ENCODE assay signal across 1 cellular context in genomic region chr1:84506002-84506728, GRCh38.
TF ChIP-seq lines count a peak whose summit lies in the region.

Gene GNG5, minus strand, starts transcription at chr1:84506581. Its CDS starts 490 bp downstream, at chr1:84506091.
Gene SPATA1, plus strand, starts transcription at chr1:84506386. Its CDS starts 9,974 bp downstream, at chr1:84516360.

TF ChIP-seq in HepG2, 621 proteins besides CTCF, POLR2A, EP300 and RAD21 (continued from another document and continues in another):
- TF ChIP-seq ZNF691 (CRISPR knock-in tag; IDR thresholded peaks at IDR 0.05; ENCODE audit: borderline replicate concordance, low read depth) = 0 out of 2 replicates have a peak, but pooled peaks have one; percentile 24
- TF ChIP-seq HOXA5 (CRISPR knock-in tag; IDR thresholded peaks at IDR 0.05) = peak; percentile 56; the same call in 1 of the 2 replicates
- no peak for TF ChIP-seq LCORL (IDR thresholded peaks at IDR 0.05)
- TF ChIP-seq LCORL (CRISPR knock-in tag; IDR thresholded peaks at IDR 0.05) = 0 out of 2 replicates have a peak, but pooled peaks have one; percentile 82
- TF ChIP-seq CREM (IDR thresholded peaks at IDR 0.05) = peak; percentile 41
- TF ChIP-seq CREM (CRISPR knock-in tag; IDR thresholded peaks at IDR 0.05) = no peak
- no peak for TF ChIP-seq NFE2L1 (CRISPR knock-in tag; IDR thresholded peaks at IDR 0.05; ENCODE audit: borderline replicate concordance)
- peak; percentile 92 for TF ChIP-seq POLR2G (IDR thresholded peaks at IDR 0.05; ENCODE audit: low read depth, low read length)
- peak; percentile 50 for TF ChIP-seq SALL1 (CRISPR knock-in tag; IDR thresholded peaks at IDR 0.05)
- peak; percentile 69 for TF ChIP-seq SP4 (CRISPR knock-in tag; IDR thresholded peaks at IDR 0.05)
- TF ChIP-seq ZNF720 (CRISPR knock-in tag; IDR thresholded peaks at IDR 0.05) = no peak
- 0 out of 2 replicates have a peak, but pooled peaks have one; percentile 42 for TF ChIP-seq NAIF1 (CRISPR knock-in tag; IDR thresholded peaks at IDR 0.05; ENCODE audit: borderline replicate concordance)
- TF ChIP-seq ZNF354B (CRISPR knock-in tag; IDR thresholded peaks at IDR 0.05) = 0 out of 2 replicates have a peak, but pooled peaks have one; percentile 47
- TF ChIP-seq TERF1 (CRISPR knock-in tag; IDR thresholded peaks at IDR 0.05) = no peak
- TF ChIP-seq ZNF616 (CRISPR knock-in tag; IDR thresholded peaks at IDR 0.05; ENCODE audit: low read depth) = 0 out of 2 replicates have a peak, but pooled peaks have one; percentile 59
- no peak for TF ChIP-seq FOXP1 (IDR thresholded peaks at IDR 0.05)
- TF ChIP-seq FOXP1 (CRISPR knock-in tag; IDR thresholded peaks at IDR 0.05) = peak; percentile 13; the same call in 1 of the 2 replicates
- peak; percentile 63 for TF ChIP-seq ZNF709 (CRISPR knock-in tag; IDR thresholded peaks at IDR 0.05)
- peak; percentile 53 for TF ChIP-seq SKI (IDR thresholded peaks at IDR 0.05; ENCODE audit: partially characterized antibody)
- peak; percentile 97 for TF ChIP-seq SP5 (CRISPR knock-in tag; IDR thresholded peaks at IDR 0.05; ENCODE audit: borderline replicate concordance, low read depth)
- TF ChIP-seq, protein P1, sequence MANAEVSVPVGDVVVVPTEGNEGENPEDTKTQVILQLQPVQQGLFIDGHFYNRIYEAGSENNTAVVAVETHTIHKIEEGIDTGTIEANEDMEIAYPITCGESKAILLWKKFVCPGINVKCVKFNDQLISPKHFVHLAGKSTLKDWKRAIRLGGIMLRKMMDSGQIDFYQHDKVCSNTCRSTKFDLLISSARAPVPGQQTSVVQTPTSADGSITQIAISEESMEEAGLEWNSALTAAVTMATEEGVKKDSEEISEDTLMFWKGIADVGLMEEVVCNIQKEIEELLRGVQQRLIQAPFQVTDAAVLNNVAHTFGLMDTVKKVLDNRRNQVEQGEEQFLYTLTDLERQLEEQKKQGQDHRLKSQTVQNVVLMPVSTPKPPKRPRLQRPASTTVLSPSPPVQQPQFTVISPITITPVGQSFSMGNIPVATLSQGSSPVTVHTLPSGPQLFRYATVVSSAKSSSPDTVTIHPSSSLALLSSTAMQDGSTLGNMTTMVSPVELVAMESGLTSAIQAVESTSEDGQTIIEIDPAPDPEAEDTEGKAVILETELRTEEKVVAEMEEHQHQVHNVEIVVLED (CRISPR knock-in tag; IDR thresholded peaks at IDR 0.05; ENCODE audit: borderline replicate concordance) = peak; percentile 39; the same call in 1 of the 2 replicates
- TF ChIP-seq PRMT3 (CRISPR knock-in tag; IDR thresholded peaks at IDR 0.05; ENCODE audit: borderline replicate concordance, low read depth) = peak; percentile 81; the same call in 1 of the 2 replicates
- TF ChIP-seq ZNF747 (CRISPR knock-in tag; IDR thresholded peaks at IDR 0.05; ENCODE audit: borderline replicate concordance) = no peak
- TF ChIP-seq ZNF766 (CRISPR knock-in tag; IDR thresholded peaks at IDR 0.05; ENCODE audit: borderline replicate concordance) = 0 out of 2 replicates have a peak, but pooled peaks have one; percentile 64
- peak; percentile 73 for TF ChIP-seq HNRNPLL (IDR thresholded peaks at IDR 0.05; ENCODE audit: low read depth, low read length, poor library complexity, severe bottlenecking)
- TF ChIP-seq KLF16 (CRISPR knock-in tag; IDR thresholded peaks at IDR 0.05) = peak in 1 of 2 experiments; percentile 12; a peak in 1 of 4 replicates
- TF ChIP-seq ERF (CRISPR knock-in tag; IDR thresholded peaks at IDR 0.05) = peak; percentile 11; the same call in 1 of the 2 replicates
- peak; percentile 61; the same call in 1 of the 2 replicates for TF ChIP-seq PHF21A (CRISPR knock-in tag; IDR thresholded peaks at IDR 0.05)
- TF ChIP-seq ZNF841 (CRISPR knock-in tag; IDR thresholded peaks at IDR 0.05; ENCODE audit: borderline replicate concordance) = no peak
- no peak for TF ChIP-seq ZNF3 (CRISPR knock-in tag; IDR thresholded peaks at IDR 0.05)
- no peak for TF ChIP-seq SOX6 (IDR thresholded peaks at IDR 0.05)
- TF ChIP-seq SOX6 (CRISPR knock-in tag; IDR thresholded peaks at IDR 0.05) = peak; percentile 70
- peak; percentile 32; the same call in 1 of the 2 replicates for TF ChIP-seq NKX3-1 (CRISPR knock-in tag; IDR thresholded peaks at IDR 0.05)
- 0 out of 2 replicates have a peak, but pooled peaks have one; percentile 31 for TF ChIP-seq BORCS8-MEF2B (CRISPR knock-in tag; IDR thresholded peaks at IDR 0.05)
- peak; percentile 57; the same call in 1 of the 2 replicates for TF ChIP-seq SMAD3 (CRISPR knock-in tag; IDR thresholded peaks at IDR 0.05)
- 0 out of 2 replicates have a peak, but pooled peaks have one; percentile 37 for TF ChIP-seq ARNTL (CRISPR knock-in tag; IDR thresholded peaks at IDR 0.05)
- TF ChIP-seq MTF2 (CRISPR knock-in tag; IDR thresholded peaks at IDR 0.05; ENCODE audit: borderline replicate concordance) = no peak
- 0 out of 2 replicates have a peak, but pooled peaks have one; percentile 30 for TF ChIP-seq HINFP (CRISPR knock-in tag; IDR thresholded peaks at IDR 0.05; ENCODE audit: low read depth)
- TF ChIP-seq ZNF749 (CRISPR knock-in tag; IDR thresholded peaks at IDR 0.05; ENCODE audit: borderline replicate concordance) = no peak
- peak; percentile 58; the same call in 1 of the 2 replicates for TF ChIP-seq MAX (IDR thresholded peaks at IDR 0.05)
- peak; percentile 54 for TF ChIP-seq RXRA (CRISPR knock-in tag; IDR thresholded peaks at IDR 0.05)
- 0 out of 2 replicates have a peak, but pooled peaks have one; percentile 34 for TF ChIP-seq ZNF678 (CRISPR knock-in tag; IDR thresholded peaks at IDR 0.05)
- 0 out of 2 replicates have a peak, but pooled peaks have one; percentile 66 for TF ChIP-seq ZNF543 (CRISPR knock-in tag; IDR thresholded peaks at IDR 0.05)
- TF ChIP-seq ZSCAN31 (CRISPR knock-in tag; IDR thresholded peaks at IDR 0.05; ENCODE audit: low read depth) = peak; percentile 69; the same call in 1 of the 2 replicates
- TF ChIP-seq FOXJ3 (CRISPR knock-in tag; IDR thresholded peaks at IDR 0.05; ENCODE audit: borderline replicate concordance) = no peak; the same call in 1 of the 2 replicates
- TF ChIP-seq RBFOX2 (IDR thresholded peaks at IDR 0.05; ENCODE audit: low read depth, low read length) = peak; percentile 92
- TF ChIP-seq ZNF556 (CRISPR knock-in tag; IDR thresholded peaks at IDR 0.05; ENCODE audit: borderline replicate concordance) = no peak; the same call in 1 of the 2 replicates
- peak; percentile 84 for TF ChIP-seq HIVEP1 (CRISPR knock-in tag; IDR thresholded peaks at IDR 0.05)
- TF ChIP-seq BCL6 (CRISPR knock-in tag; IDR thresholded peaks at IDR 0.05) = peak; percentile 26; the same call in 1 of the 2 replicates
- no peak for TF ChIP-seq MIER3 (CRISPR knock-in tag; IDR thresholded peaks at IDR 0.05; ENCODE audit: borderline replicate concordance)
- peak; percentile 33; the same call in 1 of the 2 replicates for TF ChIP-seq ZBTB14 (CRISPR knock-in tag; IDR thresholded peaks at IDR 0.05)
- no peak for TF ChIP-seq FOXM1 (CRISPR knock-in tag; IDR thresholded peaks at IDR 0.05)
- TF ChIP-seq ZNF674 (CRISPR knock-in tag; IDR thresholded peaks at IDR 0.05; ENCODE audit: low read depth) = no peak
- TF ChIP-seq CERS6 (CRISPR knock-in tag; IDR thresholded peaks at IDR 0.05) = no peak
- 0 out of 2 replicates have a peak, but pooled peaks have one; percentile 48 for TF ChIP-seq ZNF160 (CRISPR knock-in tag; IDR thresholded peaks at IDR 0.05)
- TF ChIP-seq, protein P2, sequence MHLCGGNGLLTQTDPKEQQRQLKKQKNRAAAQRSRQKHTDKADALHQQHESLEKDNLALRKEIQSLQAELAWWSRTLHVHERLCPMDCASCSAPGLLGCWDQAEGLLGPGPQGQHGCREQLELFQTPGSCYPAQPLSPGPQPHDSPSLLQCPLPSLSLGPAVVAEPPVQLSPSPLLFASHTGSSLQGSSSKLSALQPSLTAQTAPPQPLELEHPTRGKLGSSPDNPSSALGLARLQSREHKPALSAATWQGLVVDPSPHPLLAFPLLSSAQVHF (CRISPR knock-in tag; IDR thresholded peaks at IDR 0.05) = no peak
- 0 out of 2 replicates have a peak, but pooled peaks have one; percentile 30 for TF ChIP-seq MAF1 (CRISPR knock-in tag; IDR thresholded peaks at IDR 0.05; ENCODE audit: borderline replicate concordance)
- TF ChIP-seq, protein P3, sequence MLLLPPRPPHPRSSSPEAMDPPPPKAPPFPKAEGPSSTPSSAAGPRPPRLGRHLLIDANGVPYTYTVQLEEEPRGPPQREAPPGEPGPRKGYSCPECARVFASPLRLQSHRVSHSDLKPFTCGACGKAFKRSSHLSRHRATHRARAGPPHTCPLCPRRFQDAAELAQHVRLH (CRISPR knock-in tag; IDR thresholded peaks at IDR 0.05; ENCODE audit: borderline replicate concordance, low read depth) = peak; percentile 29
- peak; percentile 31; the same call in 1 of the 2 replicates for TF ChIP-seq ZBTB2 (CRISPR knock-in tag; IDR thresholded peaks at IDR 0.05; ENCODE audit: low read depth)
- TF ChIP-seq ZNF343 (CRISPR knock-in tag; IDR thresholded peaks at IDR 0.05) = peak; percentile 48; the same call in 1 of the 2 replicates
- no peak for TF ChIP-seq SCMH1 (CRISPR knock-in tag; IDR thresholded peaks at IDR 0.05; ENCODE audit: borderline replicate concordance)
- TF ChIP-seq ZMYM4 (CRISPR knock-in tag; IDR thresholded peaks at IDR 0.05) = peak; percentile 72
- peak; percentile 78 for TF ChIP-seq ZNF430 (CRISPR knock-in tag; IDR thresholded peaks at IDR 0.05)
- TF ChIP-seq ZNF761 (CRISPR knock-in tag; conservative IDR thresholded peaks at IDR 0.05) = peak; percentile 69; the same call in 1 of the 2 replicates
- TF ChIP-seq ZNF564 (CRISPR knock-in tag; IDR thresholded peaks at IDR 0.05) = peak; percentile 33; the same call in 1 of the 2 replicates
- TF ChIP-seq GTF2F1 (IDR thresholded peaks at IDR 0.05; ENCODE audit: low read length) = peak; percentile 59; the same call in 1 of the 2 replicates
- no peak for TF ChIP-seq ATRX (CRISPR knock-in tag; IDR thresholded peaks at IDR 0.05; ENCODE audit: borderline replicate concordance)
